25 cellular contexts compared by ENCODE assay signal in genomic region chr5:112068593-112068992, GRCh38.
"Had no signal": no experiment of that assay in that cellular context is flagged by ENCODE, and none has a peak within 500 bp of the region (broad histone marks: within the 10 kb centered on the region; RNA-seq: fewer than 3 reads in every experiment).

No MANE protein-coding gene starts in this region.

- ATAC-seq: HepG2, Panc1, PC-3, T-cell had no signal

- H3K27ac ChIP-seq: RWPE1 had no signal

- H3K27ac Mint-ChIP-seq: T-cell had no signal

- H3K4me1 Mint-ChIP-seq: T-cell had no signal

- H3K4me2 ChIP-seq: SK-N-SH had no signal

- H3K36me3 Mint-ChIP-seq: T-cell had no signal

- H3K9ac ChIP-seq: SK-N-SH had no signal

- H3K4me3 Mint-ChIP-seq: T-cell had no signal

- H3K36me3 ChIP-seq: MG63 had no signal

- DNase-seq: IMR-90; Karpas-422; KG1; MG63; NCI-H1092 treated with DMSO at 0.1 percent for 48 hours; NCI-H1436; NCI-H187; NCI-H2029; NCI-H2081 treated with DMSO at 0.1 percent for 48 hours; NCI-H2171; NCI-H226; NCI-H446; NCI-H510A; NCI-H524 treated with DMSO at 0.1 percent for 48 hours; NCI-H69; NCI-H774; NK-92 treated with Interleukin-12 subunit alpha and Interleukin-12 subunit beta, amount 100 ng/mL, for 24 hours; PC-3; SHP77; SK-N-SH; SW 1271; T-cell had no signal

- FAIRE-seq: HepG2 had no signal

- H3K9me3 ChIP-seq: MG63, SK-N-SH had no signal

- H3K4me3 ChIP-seq: MG63 had no signal

- H3K9me3 Mint-ChIP-seq: T-cell had no signal

- H3K27me3 ChIP-seq: MG63 had no signal
